ENCODE assay signal across 13 cellular contexts in genomic region chr7:158403013-158403821, GRCh38.
"Had no signal": no experiment of that assay in that cellular context is flagged by ENCODE, and none has a peak within 500 bp of the region (broad histone marks: within the 10 kb centered on the region; RNA-seq: fewer than 3 reads in every experiment).

No MANE protein-coding gene starts in this region.

- H3K27me3 ChIP-seq: dorsolateral prefrontal cortex, ovary, vagina had no signal

- H3K9me3 ChIP-seq: ovary, vagina had no signal

- DNase-seq: activated B cell treated with CpG ODN at 0.5 μM for 24 hours; activated CD4-positive, alpha-beta T cell treated with anti-CD3 and anti-CD28 coated beads, Interleukin-2, amount 10 ng/mL, durations not matched to agents 24 days and 14 days; activated CD8-positive, alpha-beta memory T cell treated with anti-CD3 and anti-CD28 coated beads for 24 hours; dorsolateral prefrontal cortex; foreskin melanocyte; heart left ventricle; mesenchymal stem cell; ovary; stimulated activated CD4-positive, alpha-beta T cell treated with anti-CD3 and anti-CD28 coated beads, Interleukin-15, amount 100 ng/mL, for 24 hours; stimulated activated CD4-positive, alpha-beta T cell treated with anti-CD3 and anti-CD28 coated beads, Interleukin-4, amount 100 ng/mL, for 24 hours had no signal

- H3K4me1 ChIP-seq: heart left ventricle had no signal

- H3K27ac ChIP-seq: dorsolateral prefrontal cortex, heart left ventricle, ovary, vagina had no signal

- H3K36me3 ChIP-seq: heart left ventricle, ovary, vagina had no signal

- ATAC-seq: activated T-helper 17 cell treated with anti-CD3 and anti-CD28 coated beads, Interleukin-2, amount 50 U/mL, for 72 hours; left lobe of liver had no signal

- H3K4me3 ChIP-seq: dorsolateral prefrontal cortex, heart left ventricle, ovary, vagina had no signal
